Comparison of ENCODE assay signal across 1 cellular context in the genomic region with DNA sequence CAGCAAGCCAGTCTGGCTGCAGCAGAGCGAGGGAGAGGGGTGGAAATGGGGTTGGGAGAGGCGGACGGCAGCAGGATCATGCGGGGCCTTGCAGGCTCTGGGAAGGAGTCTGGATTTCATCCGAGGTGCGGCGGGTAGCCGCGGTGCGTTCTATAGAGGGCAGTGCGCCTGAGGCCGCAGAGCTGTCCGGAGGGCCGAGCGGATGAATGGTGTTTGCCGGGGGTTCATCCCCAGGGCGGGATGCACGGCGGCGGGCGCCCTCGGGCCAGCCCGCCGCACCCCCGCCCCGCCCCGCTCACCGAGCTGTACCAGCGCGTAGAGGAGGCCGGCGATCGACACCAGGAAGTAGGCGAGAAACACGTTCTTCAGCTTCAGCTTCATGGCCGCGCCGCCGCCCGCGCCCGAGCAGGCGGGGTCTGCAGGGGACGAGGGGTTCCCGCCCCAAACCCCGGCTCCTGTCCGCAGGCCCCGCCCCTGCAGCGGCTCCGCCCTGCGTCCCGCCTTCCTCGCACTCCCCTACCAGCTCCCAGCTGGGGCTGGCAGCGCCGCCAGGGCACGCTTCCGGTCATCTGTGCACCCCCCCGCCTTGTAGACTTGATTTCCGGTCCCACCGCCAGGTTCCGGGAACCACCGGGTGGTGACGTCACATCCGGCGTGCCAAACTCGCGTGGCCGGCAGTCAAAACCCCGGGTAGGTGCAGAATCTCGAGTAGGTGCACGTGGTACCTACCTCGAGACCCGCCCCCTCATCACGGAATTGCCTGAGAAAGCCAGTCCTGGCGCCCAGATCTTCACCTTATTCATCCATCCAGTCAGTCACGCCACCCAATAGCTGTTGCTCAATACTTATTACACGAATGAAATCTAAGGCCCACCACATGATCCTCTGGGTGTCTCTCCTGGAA.
A peak's percentile ranks its signal among the peaks of the same experiment; 100 is the strongest.
TF ChIP-seq lines count a peak whose summit lies in the region.

A gene (minus strand): TSS at position 420 of the 904 bp plus-strand sequence. CDS start 39 bp downstream, at position 381.

TF ChIP-seq in K562, 482 proteins besides CTCF, POLR2A, EP300 and RAD21 (continued from another document and continues in another):
- TF ChIP-seq, protein P1, sequence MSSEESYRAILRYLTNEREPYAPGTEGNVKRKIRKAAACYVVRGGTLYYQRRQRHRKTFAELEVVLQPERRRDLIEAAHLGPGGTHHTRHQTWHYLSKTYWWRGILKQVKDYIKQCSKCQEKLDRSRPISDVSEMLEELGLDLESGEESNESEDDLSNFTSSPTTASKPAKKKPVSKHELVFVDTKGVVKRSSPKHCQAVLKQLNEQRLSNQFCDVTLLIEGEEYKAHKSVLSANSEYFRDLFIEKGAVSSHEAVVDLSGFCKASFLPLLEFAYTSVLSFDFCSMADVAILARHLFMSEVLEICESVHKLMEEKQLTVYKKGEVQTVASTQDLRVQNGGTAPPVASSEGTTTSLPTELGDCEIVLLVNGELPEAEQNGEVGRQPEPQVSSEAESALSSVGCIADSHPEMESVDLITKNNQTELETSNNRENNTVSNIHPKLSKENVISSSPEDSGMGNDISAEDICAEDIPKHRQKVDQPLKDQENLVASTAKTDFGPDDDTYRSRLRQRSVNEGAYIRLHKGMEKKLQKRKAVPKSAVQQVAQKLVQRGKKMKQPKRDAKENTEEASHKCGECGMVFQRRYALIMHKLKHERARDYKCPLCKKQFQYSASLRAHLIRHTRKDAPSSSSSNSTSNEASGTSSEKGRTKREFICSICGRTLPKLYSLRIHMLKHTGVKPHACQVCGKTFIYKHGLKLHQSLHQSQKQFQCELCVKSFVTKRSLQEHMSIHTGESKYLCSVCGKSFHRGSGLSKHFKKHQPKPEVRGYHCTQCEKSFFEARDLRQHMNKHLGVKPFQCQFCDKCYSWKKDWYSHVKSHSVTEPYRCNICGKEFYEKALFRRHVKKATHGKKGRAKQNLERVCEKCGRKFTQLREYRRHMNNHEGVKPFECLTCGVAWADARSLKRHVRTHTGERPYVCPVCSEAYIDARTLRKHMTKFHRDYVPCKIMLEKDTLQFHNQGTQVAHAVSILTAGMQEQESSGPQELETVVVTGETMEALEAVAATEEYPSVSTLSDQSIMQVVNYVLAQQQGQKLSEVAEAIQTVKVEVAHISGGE (CRISPR knock-in tag; IDR thresholded peaks at IDR 0.05) = peak; percentile 88 to 98 (median 95)
- 0 out of 2 replicates have a peak, but pooled peaks have one; percentile 37 for TF ChIP-seq THRAP3 (IDR thresholded peaks at IDR 0.05; ENCODE audit: borderline replicate concordance)
- peak in 1 of 2 experiments; percentile 74; a peak in 1 of 4 replicates for TF ChIP-seq ARNT (IDR thresholded peaks at IDR 0.05)
- peak; percentile 60 for TF ChIP-seq NFIC (IDR thresholded peaks at IDR 0.05)
- TF ChIP-seq JUNB (CRISPR knock-in tag; conservative IDR thresholded peaks at IDR 0.05) = peak; percentile 78
- TF ChIP-seq, protein P2, sequence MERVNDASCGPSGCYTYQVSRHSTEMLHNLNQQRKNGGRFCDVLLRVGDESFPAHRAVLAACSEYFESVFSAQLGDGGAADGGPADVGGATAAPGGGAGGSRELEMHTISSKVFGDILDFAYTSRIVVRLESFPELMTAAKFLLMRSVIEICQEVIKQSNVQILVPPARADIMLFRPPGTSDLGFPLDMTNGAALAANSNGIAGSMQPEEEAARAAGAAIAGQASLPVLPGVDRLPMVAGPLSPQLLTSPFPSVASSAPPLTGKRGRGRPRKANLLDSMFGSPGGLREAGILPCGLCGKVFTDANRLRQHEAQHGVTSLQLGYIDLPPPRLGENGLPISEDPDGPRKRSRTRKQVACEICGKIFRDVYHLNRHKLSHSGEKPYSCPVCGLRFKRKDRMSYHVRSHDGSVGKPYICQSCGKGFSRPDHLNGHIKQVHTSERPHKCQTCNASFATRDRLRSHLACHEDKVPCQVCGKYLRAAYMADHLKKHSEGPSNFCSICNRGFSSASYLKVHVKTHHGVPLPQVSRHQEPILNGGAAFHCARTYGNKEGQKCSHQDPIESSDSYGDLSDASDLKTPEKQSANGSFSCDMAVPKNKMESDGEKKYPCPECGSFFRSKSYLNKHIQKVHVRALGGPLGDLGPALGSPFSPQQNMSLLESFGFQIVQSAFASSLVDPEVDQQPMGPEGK (CRISPR knock-in tag; IDR thresholded peaks at IDR 0.05; ENCODE audit: borderline replicate concordance) = no peak
- no peak for TF ChIP-seq ZNF175 (CRISPR knock-in tag; IDR thresholded peaks at IDR 0.05; ENCODE audit: low read depth)
- no peak for TF ChIP-seq TCF7 (IDR thresholded peaks at IDR 0.05; ENCODE audit: borderline replicate concordance)
- no peak for TF ChIP-seq ZNF717 (CRISPR knock-in tag; IDR thresholded peaks at IDR 0.05)
- no peak for TF ChIP-seq ZNF140 (CRISPR knock-in tag; IDR thresholded peaks at IDR 0.05)
- TF ChIP-seq HMGN3 (IDR thresholded peaks at IDR 0.05; ENCODE audit: borderline replicate concordance, extremely low read depth, insufficient read length, low read depth, low read length) = peak; percentile 90
- peak; percentile 99 for TF ChIP-seq TGIF2 (CRISPR knock-in tag; IDR thresholded peaks at IDR 0.05)
- TF ChIP-seq ZNF239 (CRISPR knock-in tag; IDR thresholded peaks at IDR 0.05) = no peak
- TF ChIP-seq ZNF224 (CRISPR knock-in tag; IDR thresholded peaks at IDR 0.05) = no peak
- TF ChIP-seq L3MBTL2 (IDR thresholded peaks at IDR 0.05) = peak; percentile 95
- TF ChIP-seq, protein P3, sequence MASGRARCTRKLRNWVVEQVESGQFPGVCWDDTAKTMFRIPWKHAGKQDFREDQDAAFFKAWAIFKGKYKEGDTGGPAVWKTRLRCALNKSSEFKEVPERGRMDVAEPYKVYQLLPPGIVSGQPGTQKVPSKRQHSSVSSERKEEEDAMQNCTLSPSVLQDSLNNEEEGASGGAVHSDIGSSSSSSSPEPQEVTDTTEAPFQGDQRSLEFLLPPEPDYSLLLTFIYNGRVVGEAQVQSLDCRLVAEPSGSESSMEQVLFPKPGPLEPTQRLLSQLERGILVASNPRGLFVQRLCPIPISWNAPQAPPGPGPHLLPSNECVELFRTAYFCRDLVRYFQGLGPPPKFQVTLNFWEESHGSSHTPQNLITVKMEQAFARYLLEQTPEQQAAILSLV (tag; IDR thresholded peaks at IDR 0.05) = no peak; the same call in 1 of the 2 replicates
- TF ChIP-seq, protein P4, sequence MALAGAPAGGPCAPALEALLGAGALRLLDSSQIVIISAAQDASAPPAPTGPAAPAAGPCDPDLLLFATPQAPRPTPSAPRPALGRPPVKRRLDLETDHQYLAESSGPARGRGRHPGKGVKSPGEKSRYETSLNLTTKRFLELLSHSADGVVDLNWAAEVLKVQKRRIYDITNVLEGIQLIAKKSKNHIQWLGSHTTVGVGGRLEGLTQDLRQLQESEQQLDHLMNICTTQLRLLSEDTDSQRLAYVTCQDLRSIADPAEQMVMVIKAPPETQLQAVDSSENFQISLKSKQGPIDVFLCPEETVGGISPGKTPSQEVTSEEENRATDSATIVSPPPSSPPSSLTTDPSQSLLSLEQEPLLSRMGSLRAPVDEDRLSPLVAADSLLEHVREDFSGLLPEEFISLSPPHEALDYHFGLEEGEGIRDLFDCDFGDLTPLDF (CRISPR knock-in tag; IDR thresholded peaks at IDR 0.05) = peak; percentile 88
- TF ChIP-seq TBP (optimal IDR thresholded peaks at IDR 0.05; ENCODE audit: low read depth, low read length) = peak; percentile 50
- no peak for TF ChIP-seq ZNF121 (CRISPR knock-in tag; conservative IDR thresholded peaks at IDR 0.05)
- TF ChIP-seq, protein P5, sequence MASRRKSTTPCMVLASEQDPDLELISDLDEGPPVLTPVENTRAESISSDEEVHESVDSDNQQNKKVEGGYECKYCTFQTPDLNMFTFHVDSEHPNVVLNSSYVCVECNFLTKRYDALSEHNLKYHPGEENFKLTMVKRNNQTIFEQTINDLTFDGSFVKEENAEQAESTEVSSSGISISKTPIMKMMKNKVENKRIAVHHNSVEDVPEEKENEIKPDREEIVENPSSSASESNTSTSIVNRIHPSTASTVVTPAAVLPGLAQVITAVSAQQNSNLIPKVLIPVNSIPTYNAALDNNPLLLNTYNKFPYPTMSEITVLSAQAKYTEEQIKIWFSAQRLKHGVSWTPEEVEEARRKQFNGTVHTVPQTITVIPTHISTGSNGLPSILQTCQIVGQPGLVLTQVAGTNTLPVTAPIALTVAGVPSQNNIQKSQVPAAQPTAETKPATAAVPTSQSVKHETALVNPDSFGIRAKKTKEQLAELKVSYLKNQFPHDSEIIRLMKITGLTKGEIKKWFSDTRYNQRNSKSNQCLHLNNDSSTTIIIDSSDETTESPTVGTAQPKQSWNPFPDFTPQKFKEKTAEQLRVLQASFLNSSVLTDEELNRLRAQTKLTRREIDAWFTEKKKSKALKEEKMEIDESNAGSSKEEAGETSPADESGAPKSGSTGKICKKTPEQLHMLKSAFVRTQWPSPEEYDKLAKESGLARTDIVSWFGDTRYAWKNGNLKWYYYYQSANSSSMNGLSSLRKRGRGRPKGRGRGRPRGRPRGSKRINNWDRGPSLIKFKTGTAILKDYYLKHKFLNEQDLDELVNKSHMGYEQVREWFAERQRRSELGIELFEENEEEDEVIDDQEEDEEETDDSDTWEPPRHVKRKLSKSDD (conservative IDR thresholded peaks at IDR 0.05; ENCODE audit: low read length) = no peak
- TF ChIP-seq MCM2 (IDR thresholded peaks at IDR 0.05; ENCODE audit: low read depth) = no peak
- TF ChIP-seq, protein P6, sequence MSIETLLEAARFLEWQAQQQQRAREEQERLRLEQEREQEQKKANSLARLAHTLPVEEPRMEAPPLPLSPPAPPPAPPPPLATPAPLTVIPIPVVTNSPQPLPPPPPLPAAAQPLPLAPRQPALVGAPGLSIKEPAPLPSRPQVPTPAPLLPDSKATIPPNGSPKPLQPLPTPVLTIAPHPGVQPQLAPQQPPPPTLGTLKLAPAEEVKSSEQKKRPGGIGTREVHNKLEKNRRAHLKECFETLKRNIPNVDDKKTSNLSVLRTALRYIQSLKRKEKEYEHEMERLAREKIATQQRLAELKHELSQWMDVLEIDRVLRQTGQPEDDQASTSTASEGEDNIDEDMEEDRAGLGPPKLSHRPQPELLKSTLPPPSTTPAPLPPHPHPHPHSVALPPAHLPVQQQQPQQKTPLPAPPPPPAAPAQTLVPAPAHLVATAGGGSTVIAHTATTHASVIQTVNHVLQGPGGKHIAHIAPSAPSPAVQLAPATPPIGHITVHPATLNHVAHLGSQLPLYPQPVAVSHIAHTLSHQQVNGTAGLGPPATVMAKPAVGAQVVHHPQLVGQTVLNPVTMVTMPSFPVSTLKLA (conservative IDR thresholded peaks at IDR 0.05) = peak; percentile 99 to 100
- no peak for TF ChIP-seq TFAM (CRISPR knock-in tag; conservative IDR thresholded peaks at IDR 0.05)
- no peak for TF ChIP-seq ZNF436 (CRISPR knock-in tag; IDR thresholded peaks at IDR 0.05)
- no peak for TF ChIP-seq TBL1XR1 (IDR thresholded peaks at IDR 0.05; ENCODE audit: low read length in 2 of 2)
- TF ChIP-seq NFRKB (IDR thresholded peaks at IDR 0.05; ENCODE audit: low read depth) = no peak
- TF ChIP-seq, protein P7, sequence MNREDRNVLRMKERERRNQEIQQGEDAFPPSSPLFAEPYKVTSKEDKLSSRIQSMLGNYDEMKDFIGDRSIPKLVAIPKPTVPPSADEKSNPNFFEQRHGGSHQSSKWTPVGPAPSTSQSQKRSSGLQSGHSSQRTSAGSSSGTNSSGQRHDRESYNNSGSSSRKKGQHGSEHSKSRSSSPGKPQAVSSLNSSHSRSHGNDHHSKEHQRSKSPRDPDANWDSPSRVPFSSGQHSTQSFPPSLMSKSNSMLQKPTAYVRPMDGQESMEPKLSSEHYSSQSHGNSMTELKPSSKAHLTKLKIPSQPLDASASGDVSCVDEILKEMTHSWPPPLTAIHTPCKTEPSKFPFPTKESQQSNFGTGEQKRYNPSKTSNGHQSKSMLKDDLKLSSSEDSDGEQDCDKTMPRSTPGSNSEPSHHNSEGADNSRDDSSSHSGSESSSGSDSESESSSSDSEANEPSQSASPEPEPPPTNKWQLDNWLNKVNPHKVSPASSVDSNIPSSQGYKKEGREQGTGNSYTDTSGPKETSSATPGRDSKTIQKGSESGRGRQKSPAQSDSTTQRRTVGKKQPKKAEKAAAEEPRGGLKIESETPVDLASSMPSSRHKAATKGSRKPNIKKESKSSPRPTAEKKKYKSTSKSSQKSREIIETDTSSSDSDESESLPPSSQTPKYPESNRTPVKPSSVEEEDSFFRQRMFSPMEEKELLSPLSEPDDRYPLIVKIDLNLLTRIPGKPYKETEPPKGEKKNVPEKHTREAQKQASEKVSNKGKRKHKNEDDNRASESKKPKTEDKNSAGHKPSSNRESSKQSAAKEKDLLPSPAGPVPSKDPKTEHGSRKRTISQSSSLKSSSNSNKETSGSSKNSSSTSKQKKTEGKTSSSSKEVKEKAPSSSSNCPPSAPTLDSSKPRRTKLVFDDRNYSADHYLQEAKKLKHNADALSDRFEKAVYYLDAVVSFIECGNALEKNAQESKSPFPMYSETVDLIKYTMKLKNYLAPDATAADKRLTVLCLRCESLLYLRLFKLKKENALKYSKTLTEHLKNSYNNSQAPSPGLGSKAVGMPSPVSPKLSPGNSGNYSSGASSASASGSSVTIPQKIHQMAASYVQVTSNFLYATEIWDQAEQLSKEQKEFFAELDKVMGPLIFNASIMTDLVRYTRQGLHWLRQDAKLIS (CRISPR knock-in tag; IDR thresholded peaks at IDR 0.05) = no peak
- TF ChIP-seq MYC (IDR thresholded peaks at IDR 0.05; ENCODE audit: low read depth, low read length) = peak; percentile 94
- TF ChIP-seq MYC (CRISPR knock-in tag; IDR thresholded peaks at IDR 0.05; ENCODE audit: borderline replicate concordance, low read depth) = peak; percentile 81; the same call in 1 of the 2 replicates
- no peak for TF ChIP-seq NUFIP1 (IDR thresholded peaks at IDR 0.05; ENCODE audit: partially characterized antibody)
- TF ChIP-seq CBX1 (IDR thresholded peaks at IDR 0.05; ENCODE audit: low read depth) = no peak
- TF ChIP-seq, protein P8, sequence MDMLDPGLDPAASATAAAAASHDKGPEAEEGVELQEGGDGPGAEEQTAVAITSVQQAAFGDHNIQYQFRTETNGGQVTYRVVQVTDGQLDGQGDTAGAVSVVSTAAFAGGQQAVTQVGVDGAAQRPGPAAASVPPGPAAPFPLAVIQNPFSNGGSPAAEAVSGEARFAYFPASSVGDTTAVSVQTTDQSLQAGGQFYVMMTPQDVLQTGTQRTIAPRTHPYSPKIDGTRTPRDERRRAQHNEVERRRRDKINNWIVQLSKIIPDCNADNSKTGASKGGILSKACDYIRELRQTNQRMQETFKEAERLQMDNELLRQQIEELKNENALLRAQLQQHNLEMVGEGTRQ (CRISPR knock-in tag; IDR thresholded peaks at IDR 0.05) = peak; percentile 69
- TF ChIP-seq FIP1L1 (IDR thresholded peaks at IDR 0.05; ENCODE audit: low read depth, low read length, poor library complexity, severe bottlenecking) = no peak
- no peak for TF ChIP-seq HDAC8 (tag; IDR thresholded peaks at IDR 0.05)
- no peak; the same call in 1 of the 2 replicates for TF ChIP-seq ILF3 (IDR thresholded peaks at IDR 0.05; ENCODE audit: borderline replicate concordance)
- peak; percentile 96 for TF ChIP-seq DACH1 (IDR thresholded peaks at IDR 0.05; ENCODE audit: partially characterized antibody)
- TF ChIP-seq, protein P9, sequence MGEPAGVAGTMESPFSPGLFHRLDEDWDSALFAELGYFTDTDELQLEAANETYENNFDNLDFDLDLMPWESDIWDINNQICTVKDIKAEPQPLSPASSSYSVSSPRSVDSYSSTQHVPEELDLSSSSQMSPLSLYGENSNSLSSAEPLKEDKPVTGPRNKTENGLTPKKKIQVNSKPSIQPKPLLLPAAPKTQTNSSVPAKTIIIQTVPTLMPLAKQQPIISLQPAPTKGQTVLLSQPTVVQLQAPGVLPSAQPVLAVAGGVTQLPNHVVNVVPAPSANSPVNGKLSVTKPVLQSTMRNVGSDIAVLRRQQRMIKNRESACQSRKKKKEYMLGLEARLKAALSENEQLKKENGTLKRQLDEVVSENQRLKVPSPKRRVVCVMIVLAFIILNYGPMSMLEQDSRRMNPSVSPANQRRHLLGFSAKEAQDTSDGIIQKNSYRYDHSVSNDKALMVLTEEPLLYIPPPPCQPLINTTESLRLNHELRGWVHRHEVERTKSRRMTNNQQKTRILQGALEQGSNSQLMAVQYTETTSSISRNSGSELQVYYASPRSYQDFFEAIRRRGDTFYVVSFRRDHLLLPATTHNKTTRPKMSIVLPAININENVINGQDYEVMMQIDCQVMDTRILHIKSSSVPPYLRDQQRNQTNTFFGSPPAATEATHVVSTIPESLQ (CRISPR knock-in tag; IDR thresholded peaks at IDR 0.05) = peak; percentile 37; the same call in 1 of the 2 replicates
- TF ChIP-seq ELF2 (CRISPR knock-in tag; IDR thresholded peaks at IDR 0.05) = peak; percentile 75
